Comparison of ENCODE assay signal across 16 cellular contexts in the genomic region with DNA sequence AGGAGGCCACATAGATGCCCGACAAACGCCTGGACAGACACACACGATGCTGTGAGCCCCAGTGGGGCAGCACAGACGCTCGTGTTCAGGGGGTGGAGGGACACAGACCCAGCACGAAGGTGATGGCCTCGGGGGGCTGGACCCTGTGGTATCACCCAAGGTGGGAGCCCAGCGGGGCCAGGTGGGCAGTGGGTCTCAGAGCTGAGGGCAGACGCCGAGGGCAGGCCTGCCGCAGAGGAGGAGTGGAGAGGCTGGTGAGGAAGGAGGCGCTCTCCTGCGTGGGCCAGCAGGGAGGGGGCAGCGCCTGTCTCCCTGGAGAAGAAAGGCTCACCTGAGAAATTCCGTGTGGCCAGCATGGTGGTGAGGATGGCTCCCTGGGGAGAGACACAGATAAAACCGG. TPM values are rescaled to one million over a fixed set of nuclear protein-coding genes. Genes with fewer than 3 reads are reported as not detected.
A peak's percentile ranks its signal among the peaks of the same experiment; 100 is the strongest.
DNase-seq lines count a peak whose midpoint lies in the region; ATAC-seq, FAIRE-seq and TF ChIP-seq lines count a peak whose summit lies in the region.
"Had no signal": no experiment of that assay in that cellular context is flagged by ENCODE, and none has a peak within 500 bp of the region (broad histone marks: within the 10 kb centered on the region; RNA-seq: fewer than 3 reads in every experiment).

No MANE protein-coding gene starts in this region.

- H3K27me3 Mint-ChIP-seq in MCF 10A (ENCODE audit: insufficient read depth, unreplicated experiment) = no peaks in the 10 kb centered on the region
- H3K27me3 Mint-ChIP-seq in stimulated activated naive CD8-positive, alpha-beta T cell treated with anti-CD3 and anti-CD28 coated beads, Interleukin-15, amount 100 ng/mL, for 72 hours = no peaks in the 10 kb centered on the region
- H3K27me3 Mint-ChIP-seq: T-cell had no signal

- H2BK120ac ChIP-seq in H1 (replicated peaks; ENCODE audit: low read depth, low read length) (no peak overlapping the region), trophoblast cell (ENCODE audit: insufficient read depth, low read length, poor library complexity) (no peak overlapping the region)

- in situ Hi-C loops in mammary epithelial cell (cut with MboI; ENCODE audit: low sequenced_read_pairs in 2 of 2) = loop anchor here (10.0 to 25.0 kb wide), 2 partner anchors 234 to 247 kb away; partner anchors contain the start of gene NUDCD3 (in 1 of the 2)
- in situ Hi-C loops in Panc1 (cut with HindIII; ENCODE audit: low pct_unique_long_range_greater_than_20kb, low sequenced_read_pairs) = no loop called here

- no peak overlapping the region for H4K5ac ChIP-seq in H1 (ENCODE audit: insufficient read length, low read depth, low read length)

- BruUV-seq in mammary epithelial cell (replicated peaks; lab: Mats Ljungman, UMichigan) = no TSS peak
- BruUV-seq in MCF 10A (replicated peaks; lab: Mats Ljungman, UMichigan) = no TSS peak
- BruUV-seq in Panc1 (replicated peaks; lab: Mats Ljungman, UMichigan) = no TSS peak

- H3K79me2 ChIP-seq in mammary epithelial cell (ENCODE audit: insufficient read depth, low read length) (no peaks in the 10 kb centered on the region), H1 (ENCODE audit: control insufficient read depth in 1 of 2, insufficient read depth in 2 of 2, low read length in 2 of 2) (no peaks in the 10 kb centered on the region), trophoblast cell (ENCODE audit: control insufficient read depth, insufficient read depth, low read length, poor library complexity) (no peaks in the 10 kb centered on the region)

- peaks cover 7% of the 10 kb centered on the region for H3K4me1 Mint-ChIP-seq in MCF 10A (ENCODE audit: insufficient read depth, unreplicated experiment)
- peaks cover 16% of the 10 kb centered on the region for H3K4me1 Mint-ChIP-seq in stimulated activated naive CD8-positive, alpha-beta T cell treated with anti-CD3 and anti-CD28 coated beads, Interleukin-15, amount 100 ng/mL, for 72 hours

- no peaks in the 10 kb centered on the region for H3K23me2 ChIP-seq in H1 (ENCODE audit: low read depth, low read length)

- no peak overlapping the region for H3K9ac ChIP-seq in mammary epithelial cell (ENCODE audit: insufficient read depth, low read length)
- H3K9ac ChIP-seq in H1 (replicated peaks in 1 of 4; ENCODE audit: extremely low read depth in 1 of 4, low read depth in 3 of 4, low read length in 3 of 4) = no peak overlapping the region
- no peak overlapping the region for H3K9ac ChIP-seq in trophoblast cell (ENCODE audit: low read length)
- H3K9ac ChIP-seq: SK-N-SH had no signal

- TF ChIP-seq POLR2A in H1 (IDR thresholded peaks at IDR 0.05; ENCODE audit: control extremely low read depth in 1 of 2, low read depth in 2 of 2, low read length in 2 of 2) = no peak

- no peak for TF ChIP-seq CTCF in mammary epithelial cell (conservative IDR thresholded peaks at IDR 0.05 in 1 of 2, IDR thresholded peaks at IDR 0.05 in 1 of 2; ENCODE audit: extremely low read depth in 1 of 2, insufficient read depth in 1 of 2, low read depth in 1 of 2, low read length in 2 of 2)
- TF ChIP-seq CTCF in MCF 10A (IDR thresholded peaks at IDR 0.05; ENCODE audit: unreplicated experiment) = no peak
- no peak for TF ChIP-seq CTCF in Panc1 (IDR thresholded peaks at IDR 0.05)
- TF ChIP-seq CTCF in H1 (IDR thresholded peaks at IDR 0.05; ENCODE audit: control extremely low read depth in 1 of 3, insufficient read depth in 1 of 3, low read depth in 1 of 3, low read length in 3 of 3) = no peak

- H3K14ac ChIP-seq in H1 (ENCODE audit: insufficient read length) (no peak overlapping the region), trophoblast cell (ENCODE audit: low read length) (no peak overlapping the region)

- H3K36me3 ChIP-seq in mammary epithelial cell (ENCODE audit: insufficient read depth, low read length) (no peaks in the 10 kb centered on the region), Panc1 (ENCODE audit: control insufficient read depth, insufficient read depth, low read length) (no peaks in the 10 kb centered on the region), H1 (ENCODE audit: control insufficient read depth in 2 of 4, insufficient read depth in 4 of 4, low read length in 3 of 4) (no peaks in the 10 kb centered on the region), trophoblast cell (ENCODE audit: control insufficient read depth in 1 of 2, insufficient read depth in 2 of 2, low read length in 2 of 2) (no peaks in the 10 kb centered on the region)

- ATAC-seq in Panc1 (peak; percentile 3; the same call in 1 of the 2 replicates), GM19467 (IDR thresholded peaks at IDR 0.05; ENCODE audit: unreplicated experiment) (no peak), GM21825 (IDR thresholded peaks at IDR 0.05; ENCODE audit: unreplicated experiment) (no peak)
- ATAC-seq in stimulated activated naive CD8-positive, alpha-beta T cell treated with anti-CD3 and anti-CD28 coated beads, Interleukin-15, amount 100 ng/mL, for 72 hours = no peak

- no peak overlapping the region for H3K4ac ChIP-seq in H1 (replicated peaks; ENCODE audit: insufficient read length, low read depth, low read length)
- no peak overlapping the region for H3K4ac ChIP-seq in trophoblast cell (ENCODE audit: low read depth, low read length)

- no peak overlapping the region; the same call in 1 of the 2 replicates for H3K18ac ChIP-seq in H1 (ENCODE audit: extremely low read depth, low read length)
- H3K18ac ChIP-seq in trophoblast cell (ENCODE audit: low read length) = no peak overlapping the region

- TF ChIP-seq EP300 in H1 (IDR thresholded peaks at IDR 0.05; ENCODE audit: borderline replicate concordance in 1 of 2, low read depth in 2 of 2, low read length in 2 of 2) = no peak

- H3K9me3 ChIP-seq in mammary epithelial cell (replicated peaks; ENCODE audit: insufficient read depth, low read length) (no peaks in the 10 kb centered on the region), Panc1 (ENCODE audit: control insufficient read depth, insufficient read depth, low read depth, low read length) (no peaks in the 10 kb centered on the region), H1 (ENCODE audit: insufficient read depth in 2 of 2, low read depth in 1 of 2, low read length in 1 of 2) (no peaks in the 10 kb centered on the region), trophoblast cell (ENCODE audit: insufficient read depth, low read depth, low read length) (no peaks in the 10 kb centered on the region)
- H3K9me3 ChIP-seq: SK-N-SH had no signal

- H3K4me2 ChIP-seq in mammary epithelial cell (ENCODE audit: insufficient read depth, low read depth, low read length) = no peak overlapping the region
- H3K4me2 ChIP-seq in H1 (ENCODE audit: insufficient read depth in 1 of 2, low read depth in 2 of 2, low read length in 2 of 2) = no peak overlapping the region
- no peak overlapping the region for H3K4me2 ChIP-seq in trophoblast cell (ENCODE audit: low read length)
- H3K4me2 ChIP-seq: SK-N-SH had no signal

- H4K91ac ChIP-seq in H1 (replicated peaks; ENCODE audit: insufficient read length, low read length) = no peak overlapping the region
- H4K91ac ChIP-seq in trophoblast cell (ENCODE audit: low read depth, low read length) = no peak overlapping the region

- H3K4me1 ChIP-seq in mammary epithelial cell (ENCODE audit: insufficient read depth, low read length) = peaks cover 15% of the 10 kb centered on the region
- H3K4me1 ChIP-seq in Panc1 (ENCODE audit: control insufficient read depth, insufficient read depth, low read length) = 0 out of 2 replicates have a peak, but pooled peaks cover 3% of the 10 kb centered on the region
- peaks cover 0 to 2% (median 0%) of the 10 kb centered on the region in 4 experiments; a peak in 2 of 7 replicates for H3K4me1 ChIP-seq in H1 (replicated peaks in 1 of 4; ENCODE audit: control insufficient read depth in 3 of 4, insufficient read depth in 4 of 4, low read length in 3 of 4)
- H3K4me1 ChIP-seq in trophoblast cell (ENCODE audit: control insufficient read depth in 1 of 2, insufficient read depth in 2 of 2, low read length in 2 of 2) = no peaks in the 10 kb centered on the region

- H3K27me3 ChIP-seq in mammary epithelial cell (ENCODE audit: insufficient read depth, low read length) = no peaks in the 10 kb centered on the region
- H3K27me3 ChIP-seq in Panc1 (ENCODE audit: control insufficient read depth, insufficient read depth, low read length) = no peaks in the 10 kb centered on the region
- no peaks in the 10 kb centered on the region; a peak in 1 of 7 replicates for H3K27me3 ChIP-seq in H1 (replicated peaks in 1 of 4; ENCODE audit: control insufficient read depth in 3 of 4, extremely low read depth in 1 of 4, insufficient read depth in 3 of 4, low read length in 3 of 4)
- no peaks in the 10 kb centered on the region for H3K27me3 ChIP-seq in trophoblast cell (ENCODE audit: insufficient read depth, low read length)

- H4K8ac ChIP-seq in H1 (ENCODE audit: extremely low read depth, insufficient read depth, low read length) (peak overlapping the region; percentile 19; the same call in 1 of the 2 replicates), trophoblast cell (ENCODE audit: low read depth, low read length) (no peak overlapping the region)

- POLR2A ChIA-PET in MCF 10A (lab: Yijun Ruan, JAX) (interaction anchor here (0.7 to 1.6 kb wide), 2 partner anchors 188 to 250 kb away, joined by 3 to 6 read pairs; partner anchors contain the start of gene NUDCD3), Panc1 (lab: Charles Lee) (no interaction called here), H1 (lab: Charles Lee; ENCODE audit: partially characterized antibody) (interaction anchor here (0.8 kb wide), 1 partner anchor 26 kb away, joined by 4 read pairs; no protein-coding TSS in a partner anchor)

- intact Hi-C loops in mammary epithelial cell (cut with micrococcal nuclease) = no loop called here
- intact Hi-C loops in MCF 10A (cut with micrococcal nuclease) = no loop called here
- intact Hi-C loops in Panc1 (cut with micrococcal nuclease; ENCODE audit: unreplicated experiment) = loop anchor here (5.0 to 10.0 kb wide), 2 partner anchors 67 to 324 kb away; no protein-coding TSS in a partner anchor

- no peaks in the 10 kb centered on the region for H3K36me3 Mint-ChIP-seq in MCF 10A (ENCODE audit: insufficient read depth, unreplicated experiment)
- H3K36me3 Mint-ChIP-seq: CD14-positive monocyte, T-cell had no signal

- H2BK5ac ChIP-seq in H1 (ENCODE audit: low read depth, low read length) (no peak overlapping the region), trophoblast cell (ENCODE audit: low read depth, low read length, poor library complexity) (no peak overlapping the region)

- H2BK12ac ChIP-seq in H1 (ENCODE audit: low read depth, low read length) (no peak overlapping the region), trophoblast cell (ENCODE audit: low read length) (no peak overlapping the region)

- H3K27ac ChIP-seq in mammary epithelial cell (ENCODE audit: insufficient read depth, low read depth, low read length) = no peak overlapping the region
- no peak overlapping the region for H3K27ac ChIP-seq in Panc1 (ENCODE audit: low read length)
- no peak overlapping the region for H3K27ac ChIP-seq in H1 (ENCODE audit: low read depth, low read length)
- no peak overlapping the region for H3K27ac ChIP-seq in trophoblast cell (ENCODE audit: low read depth, low read length)
- H3K27ac ChIP-seq: 22Rv1, PC-9 had no signal

- H3K56ac ChIP-seq in H1 (replicated peaks; ENCODE audit: insufficient read length, low read depth, low read length) = no peak overlapping the region

- no peak overlapping the region for H3K4me3 Mint-ChIP-seq in MCF 10A (ENCODE audit: unreplicated experiment)
- H3K4me3 Mint-ChIP-seq in stimulated activated naive CD8-positive, alpha-beta T cell treated with anti-CD3 and anti-CD28 coated beads, Interleukin-15, amount 100 ng/mL, for 72 hours = no peak overlapping the region

- no peak overlapping the region for H2BK20ac ChIP-seq in H1 (ENCODE audit: low read length)

- no peak overlapping the region for H3K27ac Mint-ChIP-seq in MCF 10A (ENCODE audit: low read depth, unreplicated experiment)
- no peak overlapping the region for H3K27ac Mint-ChIP-seq in stimulated activated naive CD8-positive, alpha-beta T cell treated with anti-CD3 and anti-CD28 coated beads, Interleukin-15, amount 100 ng/mL, for 72 hours
- H3K27ac Mint-ChIP-seq: T-cell had no signal

- H3K4me3 ChIP-seq in mammary epithelial cell (replicated peaks in 1 of 3; ENCODE audit: insufficient read depth in 1 of 3, low read depth in 2 of 3, low read length in 3 of 3) (no peak overlapping the region), Panc1 (ENCODE audit: low read depth in 2 of 2, low read length in 2 of 2) (no peak overlapping the region), H1 (ENCODE audit: extremely low read depth in 1 of 4, insufficient read depth in 2 of 4, low read depth in 3 of 4, low read length in 4 of 4) (no peak overlapping the region), trophoblast cell (ENCODE audit: low read depth, low read length) (no peak overlapping the region)
- H3K4me3 ChIP-seq: PC-9 had no signal

- H2AK5ac ChIP-seq in H1 (ENCODE audit: low read depth, low read length) (no peak overlapping the region), trophoblast cell (ENCODE audit: low read length) (no peak overlapping the region)

- no peaks in the 10 kb centered on the region for H3K79me1 ChIP-seq in H1 (ENCODE audit: low read depth, low read length)
- no peaks in the 10 kb centered on the region for H3K79me1 ChIP-seq in trophoblast cell (ENCODE audit: low read length)

- no peak overlapping the region for H2BK15ac ChIP-seq in H1 (ENCODE audit: low read length)

- H4K12ac ChIP-seq in trophoblast cell (ENCODE audit: low read depth, low read length) = no peak overlapping the region

- 81% methylated on average over 8 of the region's 16 CpGs for WGBS in mammary epithelial cell (ENCODE audit: low coverage, missing lambda C conversion rate)
- WGBS in H1 (ENCODE audit: extremely low coverage in 1 of 2, insufficient coverage in 1 of 2, insufficient read length in 1 of 2, insufficient replicate concordance in 2 of 2, low coverage in 1 of 2, low lambda C conversion rate in 2 of 2, missing lambda C conversion rate in 1 of 2), 2 experiments = 76% methylated on average over 15 of the region's 16 CpGs; no CpG with 5 or more reads in 1 of the 2 experiments
- WGBS in trophoblast cell (ENCODE audit: extremely low coverage, insufficient coverage, insufficient read length) = no CpG with 5 or more reads among the region's 16 CpGs

- CTCF ChIA-PET in mammary epithelial cell (lab: Charles Lee; ENCODE audit: low non-redundant PET) (interaction anchor here (0.7 to 0.9 kb wide), 2 partner anchors 279 to 510 kb away, joined by 3 to 8 read pairs; no protein-coding TSS in a partner anchor), MCF 10A (lab: Yijun Ruan, JAX) (interaction anchor here (0.6 to 4.7 kb wide), 41 partner anchors 8 to 897 kb away, joined by 3 to 51 read pairs (median 5); partner anchors contain the start of gene DDX56), Panc1 (lab: Charles Lee) (interaction anchor here (0.5 to 1.3 kb wide), 9 partner anchors 10 to 325 kb away, joined by 3 to 13 read pairs (median 3); no protein-coding TSS in a partner anchor), H1 (lab: Charles Lee; ENCODE audit: partially characterized antibody) (interaction anchor here (0.6 to 5.0 kb wide), 50 partner anchors 8 to 325 kb away, joined by 3 to 37 read pairs (median 5); partner anchors contain the start of gene YKT6)

- TF ChIP-seq RAD21 in H1 (IDR thresholded peaks at IDR 0.05 in 1 of 2, conservative IDR thresholded peaks at IDR 0.05 in 1 of 2; ENCODE audit: low read depth in 2 of 2, low read length in 2 of 2) = no peak

- H3K23ac ChIP-seq in H1 (ENCODE audit: insufficient read length) (no peak overlapping the region), trophoblast cell (ENCODE audit: low read length) (no peak overlapping the region)

- no peak for DNase-seq in mammary epithelial cell
- no peak for DNase-seq in MCF 10A (ENCODE audit: unreplicated experiment)
- DNase-seq in Panc1 (ENCODE audit: low read depth, low spot score) = no peak
- DNase-seq in H1 (ENCODE audit: low read depth in 1 of 2, low spot score in 2 of 2) = no peak
- DNase-seq in stimulated activated naive CD8-positive, alpha-beta T cell treated with anti-CD3 and anti-CD28 coated beads, Interleukin-15, amount 100 ng/mL, for 72 hours = no peak
- no peak for DNase-seq in trophoblast cell

- H2AFZ ChIP-seq in mammary epithelial cell (ENCODE audit: low read depth, low read length) = peak overlapping the region; percentile 66
- H2AFZ ChIP-seq in H1 (ENCODE audit: low read length) = no peak overlapping the region
- H2AFZ ChIP-seq in trophoblast cell (ENCODE audit: insufficient read depth, low read length, poor library complexity) = no peak overlapping the region

- H4K20me1 ChIP-seq in mammary epithelial cell (ENCODE audit: insufficient read depth, low read length) (no peaks in the 10 kb centered on the region), H1 (replicated peaks in 1 of 2; ENCODE audit: control insufficient read depth in 1 of 2, insufficient read depth in 2 of 2, low read length in 2 of 2) (no peaks in the 10 kb centered on the region)

- no peak for FAIRE-seq in H1 (lab: Jason Lieb, UNC)
- FAIRE-seq: D721Med, H54 had no signal

- no peaks in the 10 kb centered on the region for H3K9me3 Mint-ChIP-seq in MCF 10A (ENCODE audit: unreplicated experiment)
- H3K9me3 Mint-ChIP-seq in stimulated activated naive CD8-positive, alpha-beta T cell treated with anti-CD3 and anti-CD28 coated beads, Interleukin-15, amount 100 ng/mL, for 72 hours = no peaks in the 10 kb centered on the region
- H3K9me3 Mint-ChIP-seq: CD14-positive monocyte, T-cell had no signal

- dilution Hi-C loops in mammary epithelial cell (cut with HindIII; ENCODE audit: low sequenced_read_pairs) = loop anchor here (5.0 to 10.0 kb wide), 3 partner anchors 74 to 224 kb away; no protein-coding TSS in a partner anchor

RNA-seq across cellular contexts. Expression of gene YKT6, which starts 39.6 kb away (rescaled TPM):
- total RNA-seq in mammary epithelial cell (100 to 1,000 TPM; 105 to 133 TPM), MCF 10A (2022) (107 and 153 TPM in 2 replicates), Panc1 (2021; ENCODE audit: unreplicated experiment) (207 TPM)
- polyA plus RNA-seq in mammary epithelial cell (105 TPM), H1 (2011; rRNA removed) (75.3 and 86.9 TPM in 2 replicates)
- polyA minus RNA-seq in mammary epithelial cell = 218 TPM
- 160 TPM for polyA plus RNA-seq in Panc1 (2012; ENCODE audit: insufficient read length)
- total RNA-seq in H1 (2021; fragmentation: NEBNext Ultra II Directional; extraction: Animal tissue kit (Norgen Biotek cat#: 25700)) = 103 and 108 TPM in 2 replicates
- 100 TPM for polyA plus RNA-seq in H1 (2011; cell fraction: cytosol; rRNA removed)
- 111 TPM for polyA plus RNA-seq in H1 (2011; cell fraction: nucleus; rRNA removed)
- polyA plus RNA-seq in H1 (2012, experiment 1 of 2) = 87.6 to 97.6 TPM (median 91.7 TPM) in 4 replicates
- 83.3 TPM for polyA plus RNA-seq in H1 (2012, experiment 2 of 2)
- 64.5 TPM for polyA plus RNA-seq in H1 (2013, experiment 1 of 2)
- polyA plus RNA-seq in H1 (2013, experiment 2 of 2) = 68.0 TPM
- polyA minus RNA-seq in H1 (2011; rRNA and poly(A)+ RNA removed) = 91.6 and 96.9 TPM in 2 replicates
- 38.1 TPM for polyA minus RNA-seq in H1 (2011; cell fraction: cytosol; rRNA and poly(A)+ RNA removed)
- 51.1 TPM for polyA minus RNA-seq in H1 (2011; cell fraction: nucleus; rRNA and poly(A)+ RNA removed)
- 122 and 127 TPM in 2 replicates for polyA plus RNA-seq in trophoblast cell (2013)

RNA-seq across cellular contexts. Expression of gene GCK, which starts 51.1 kb away (rescaled TPM):
- total RNA-seq in mammary epithelial cell = not detected
- not detected for polyA plus RNA-seq in mammary epithelial cell
- not detected for polyA minus RNA-seq in mammary epithelial cell
- total RNA-seq in MCF 10A (2022) = not detected in 2 replicates
- total RNA-seq in Panc1 (2021; ENCODE audit: unreplicated experiment) = 0.36 TPM
- 0.64 TPM for polyA plus RNA-seq in Panc1 (2012; ENCODE audit: insufficient read length)
- total RNA-seq in H1 (2021; fragmentation: NEBNext Ultra II Directional; extraction: Animal tissue kit (Norgen Biotek cat#: 25700)) = 4.1 and 4.9 TPM in 2 replicates
- polyA plus RNA-seq in H1 (2011; rRNA removed) = 2.4 and 4.3 TPM in 2 replicates
- polyA plus RNA-seq in H1 (2011; cell fraction: cytosol; rRNA removed) = 3.8 TPM
- 3.8 TPM for polyA plus RNA-seq in H1 (2011; cell fraction: nucleus; rRNA removed)
- 1.9 to 3.7 TPM (median 3.2 TPM) in 4 replicates for polyA plus RNA-seq in H1 (2012, experiment 1 of 2)
- 3.3 TPM for polyA plus RNA-seq in H1 (2012, experiment 2 of 2)
- 3.1 TPM for polyA plus RNA-seq in H1 (2013, experiment 1 of 2)
- 3.0 TPM for polyA plus RNA-seq in H1 (2013, experiment 2 of 2)
- 0.71 and 1.2 TPM in 2 replicates for polyA minus RNA-seq in H1 (2011; rRNA and poly(A)+ RNA removed)
- polyA minus RNA-seq in H1 (2011; cell fraction: cytosol; rRNA and poly(A)+ RNA removed) = 2.1 TPM
- 2.0 TPM for polyA minus RNA-seq in H1 (2011; cell fraction: nucleus; rRNA and poly(A)+ RNA removed)
- 0.34 and 0.35 TPM in 2 replicates for polyA plus RNA-seq in trophoblast cell (2013)
- total RNA-seq: M059J, PC-9 had no signal
- polyA plus RNA-seq: CD14-positive monocyte had no signal
